Comparison of ENCODE assay signal across 18 cellular contexts in the genomic region with DNA sequence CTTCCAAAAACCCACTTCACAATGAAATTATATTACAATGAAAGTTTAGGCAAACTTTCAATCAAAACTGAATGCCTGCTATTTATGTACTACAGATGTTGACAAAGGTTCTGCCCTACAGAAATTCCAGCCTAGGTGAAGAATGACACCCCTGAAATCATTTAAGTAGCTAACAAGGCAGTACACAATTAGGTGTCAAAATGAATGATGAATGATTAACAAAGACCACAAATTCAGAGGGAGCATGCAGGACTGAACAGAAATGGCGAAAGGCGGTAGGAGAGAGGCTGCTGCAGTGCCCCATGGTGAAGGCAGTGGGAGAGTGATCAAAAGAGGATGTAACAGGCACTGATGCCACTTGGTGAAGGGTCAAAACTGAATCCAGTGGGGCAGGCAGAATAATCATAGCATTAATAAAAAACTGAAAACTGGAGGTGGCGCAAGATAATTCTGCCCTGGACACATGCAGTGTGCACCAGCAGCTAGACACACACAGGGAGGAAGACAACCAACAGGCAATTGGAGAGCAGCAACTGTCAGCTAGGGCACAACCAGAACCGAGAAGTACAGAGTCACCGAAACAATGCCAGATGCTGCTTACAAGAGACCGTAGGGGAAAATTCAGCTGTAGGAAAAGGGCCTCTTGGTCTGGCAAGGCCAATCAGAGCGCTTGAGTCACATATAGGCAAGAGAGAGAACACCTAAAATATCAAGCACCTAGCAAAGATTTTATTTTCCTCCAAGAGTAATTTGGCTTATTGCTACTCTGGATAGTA. TPM values are rescaled to one million over a fixed set of nuclear protein-coding genes. Genes with fewer than 3 reads are reported as not detected.
A peak's percentile ranks its signal among the peaks of the same experiment; 100 is the strongest.
DNase-seq lines count a peak whose midpoint lies in the region; ATAC-seq, FAIRE-seq and TF ChIP-seq lines count a peak whose summit lies in the region.
"Had no signal": no experiment of that assay in that cellular context is flagged by ENCODE, and none has a peak within 500 bp of the region (broad histone marks: within the 10 kb centered on the region; RNA-seq: fewer than 3 reads in every experiment).

No MANE protein-coding gene starts in this region.

- peak; percentile 89 for FAIRE-seq in GM12878 (lab: Jason Lieb, UNC)

- H3K27me3 Mint-ChIP-seq in activated naive CD4-positive, alpha-beta T cell treated with anti-CD3 and anti-CD28 coated beads, Interleukin-2, amount 50 U/mL, for 24 hours = no peaks in the 10 kb centered on the region
- no peaks in the 10 kb centered on the region for H3K27me3 Mint-ChIP-seq in stimulated activated naive B cell treated with anti-CD40 and anti-IgM and Interleukin-4, amounts not matched to agents 10 μg/mL and 1 μg/mL and 100 μg/mL, for 72 hours

- no peaks in the 10 kb centered on the region; the same call in 1 of the 2 replicates for H4K20me1 ChIP-seq in GM12878 (ENCODE audit: control insufficient read depth, insufficient read depth)

- RAD21 ChIA-PET in GM12878 (lab: Charles Lee; ENCODE audit: unreplicated experiment) = interaction anchor here (0.6 to 4.0 kb wide), 21 partner anchors 18 to 184 kb away, joined by 3 to 38 read pairs (median 5); no protein-coding TSS in a partner anchor

- in situ Hi-C loops in GM12878 (cut with MboI) = no loop called here

- peak overlapping the region; percentile 62 for H3K4me3 ChIP-seq in GM12878
- H3K4me3 ChIP-seq: stomach, uterus had no signal

- no peak for DNase-seq in activated naive CD4-positive, alpha-beta T cell treated with Interleukin-2 at 50 U/mL for 16 hours
- DNase-seq in MV-4-11 (lab: John Stamatoyannopoulos, UW) (peak; percentile 47), GM12878 (ENCODE audit: low read depth, low spot score) (no peak), NCI-H1436 treated with DMSO at 0.1 percent for 48 hours (lab: John Stamatoyannopoulos, UW) (no peak), NCI-H226 (no peak), foreskin keratinocyte (no peak)
- no peak for DNase-seq in stimulated activated naive B cell treated with anti-CD40 and anti-IgM and Interleukin-4, amounts not matched to agents 10 μg/mL and 1 μg/mL and 100 μg/mL, for 72 hours
- DNase-seq: activated CD4-positive, CD25-positive, alpha-beta regulatory T cell treated with anti-CD3 and anti-CD28 coated beads, Interleukin-2, amount 50 U/mL, for 72 hours; activated naive CD4-positive, alpha-beta T cell; brain microvascular endothelial cell; dermis blood vessel endothelial cell; NCI-H2029 treated with DMSO at 0.1 percent for 48 hours; NCI-H774; stomach; T-helper 2 cell; uterus had no signal

- H3K27me3 ChIP-seq in GM12878 (replicated peaks in 1 of 2; ENCODE audit: control insufficient read depth in 2 of 2, insufficient read depth in 2 of 2, low read length in 1 of 2) (no peaks in the 10 kb centered on the region), foreskin keratinocyte (no peaks in the 10 kb centered on the region)
- H3K27me3 ChIP-seq: brain microvascular endothelial cell, stomach, uterus had no signal

- H3K4me2 ChIP-seq in GM12878 (ENCODE audit: control insufficient read depth, insufficient read depth) = peak overlapping the region; percentile 93

- intact Hi-C loops in GM12878 (cut with micrococcal nuclease; ENCODE audit: unreplicated experiment) = loop anchor here (2.0 to 5.0 kb wide), 3 partner anchors 28 to 196 kb away; no protein-coding TSS in a partner anchor

- 16% methylated on average over 7 of the region's 7 CpGs for WGBS in GM12878 (ENCODE audit: insufficient coverage, insufficient replicate concordance, low lambda C conversion rate, missing lambda C conversion rate)

- no TSS peak for BruUV-seq in GM12878 (replicated peaks; lab: Mats Ljungman, UMichigan)

- TF ChIP-seq CTCF in GM12878 (IDR thresholded peaks at IDR 0.05 in 2 of 3, conservative IDR thresholded peaks at IDR 0.05 in 1 of 3; ENCODE audit: control insufficient read depth in 2 of 3, extremely low read depth in 1 of 3, insufficient read depth in 1 of 3, low read depth in 3 of 3, low read length in 3 of 3) (no peak), foreskin keratinocyte (conservative IDR thresholded peaks at IDR 0.05) (no peak)

- H3K36me3 Mint-ChIP-seq in activated naive CD4-positive, alpha-beta T cell treated with anti-CD3 and anti-CD28 coated beads, Interleukin-2, amount 50 U/mL, for 24 hours = peaks cover 5% of the 10 kb centered on the region
- peaks cover 21 to 52% of the 10 kb centered on the region in 2 donors for H3K36me3 Mint-ChIP-seq in stimulated activated naive B cell treated with anti-CD40 and anti-IgM and Interleukin-4, amounts not matched to agents 10 μg/mL and 1 μg/mL and 100 μg/mL, for 72 hours

- TF ChIP-seq RAD21 in GM12878 (IDR thresholded peaks at IDR 0.05; ENCODE audit: insufficient read depth, low read depth, low read length) = no peak

- no peak overlapping the region for H2AFZ ChIP-seq in GM12878 (ENCODE audit: control insufficient read depth, low read depth, low read length)

- H3K79me2 ChIP-seq in GM12878 (ENCODE audit: control insufficient read depth, insufficient read depth, low read length) = peaks cover 87% of the 10 kb centered on the region

- POLR2A ChIA-PET in GM12878 (lab: Charles Lee) = interaction anchor here (0.6 to 2.5 kb wide), 7 partner anchors 33 to 184 kb away, joined by 3 to 9 read pairs (median 4); no protein-coding TSS in a partner anchor

- H3K4me3 Mint-ChIP-seq in activated naive CD4-positive, alpha-beta T cell treated with anti-CD3 and anti-CD28 coated beads, Interleukin-2, amount 50 U/mL, for 24 hours = peak overlapping the region; percentile 0
- peak overlapping the region; percentile 67 to 72 for H3K4me3 Mint-ChIP-seq in stimulated activated naive B cell treated with anti-CD40 and anti-IgM and Interleukin-4, amounts not matched to agents 10 μg/mL and 1 μg/mL and 100 μg/mL, for 72 hours

- peak overlapping the region; percentile 5 for H3K27ac Mint-ChIP-seq in activated naive CD4-positive, alpha-beta T cell treated with anti-CD3 and anti-CD28 coated beads, Interleukin-2, amount 50 U/mL, for 24 hours
- peak overlapping the region; percentile 68 for H3K27ac Mint-ChIP-seq in stimulated activated naive B cell treated with anti-CD40 and anti-IgM and Interleukin-4, amounts not matched to agents 10 μg/mL and 1 μg/mL and 100 μg/mL, for 72 hours

- H3K36me3 ChIP-seq in GM12878 (ENCODE audit: control insufficient read depth in 2 of 2, insufficient read depth in 2 of 2, low read length in 1 of 2) = peaks cover 0 to 2% of the 10 kb centered on the region in 2 experiments; a peak in 1 of 4 replicates
- H3K36me3 ChIP-seq: brain microvascular endothelial cell, stomach, uterus had no signal

- H3K4me1 ChIP-seq in GM12878 (ENCODE audit: control insufficient read depth, insufficient read depth, low read length) (peaks cover 23% of the 10 kb centered on the region), foreskin keratinocyte (peaks cover 3% of the 10 kb centered on the region)

- H3K27ac ChIP-seq in GM12878 (ENCODE audit: control insufficient read depth, insufficient read depth) = peak overlapping the region; percentile 67
- H3K27ac ChIP-seq in foreskin keratinocyte = no peak overlapping the region
- H3K27ac ChIP-seq: brain microvascular endothelial cell, stomach, uterus had no signal

- H3K9me3 ChIP-seq in GM12878 (replicated peaks; ENCODE audit: control insufficient read depth, insufficient read depth, low read length) = peaks cover 19% of the 10 kb centered on the region
- H3K9me3 ChIP-seq: uterus had no signal

- CTCF ChIA-PET in GM12878 (lab: Yijun Ruan, JAX) = interaction anchor here (0.8 to 2.1 kb wide), 8 partner anchors 21 to 185 kb away, joined by 3 to 7 read pairs (median 4); no protein-coding TSS in a partner anchor

- 0 out of 2 replicates have a peak, but pooled peaks have one; percentile 19 for TF ChIP-seq POLR2A in GM12878 (IDR thresholded peaks at IDR 0.05; ENCODE audit: low read depth, low read length)

- peaks cover 77% of the 10 kb centered on the region for H3K4me1 Mint-ChIP-seq in activated naive CD4-positive, alpha-beta T cell treated with anti-CD3 and anti-CD28 coated beads, Interleukin-2, amount 50 U/mL, for 24 hours
- peaks cover 31 to 69% of the 10 kb centered on the region in 2 donors for H3K4me1 Mint-ChIP-seq in stimulated activated naive B cell treated with anti-CD40 and anti-IgM and Interleukin-4, amounts not matched to agents 10 μg/mL and 1 μg/mL and 100 μg/mL, for 72 hours

- TF ChIP-seq EP300 in GM12878 (IDR thresholded peaks at IDR 0.05; ENCODE audit: borderline replicate concordance in 1 of 2, control insufficient read depth in 1 of 2, low read depth in 2 of 2, low read length in 2 of 2) = no peak

- ATAC-seq in GM12878 (peak; percentile 34), foreskin keratinocyte (no peak)
- ATAC-seq in stimulated activated naive B cell treated with anti-CD40 and anti-IgM and Interleukin-4, amounts not matched to agents 10 μg/mL and 1 μg/mL and 100 μg/mL, for 72 hours (replicated peaks) = no peak
- ATAC-seq: HCT116 had no signal

- H3K9me3 Mint-ChIP-seq in activated naive CD4-positive, alpha-beta T cell treated with anti-CD3 and anti-CD28 coated beads, Interleukin-2, amount 50 U/mL, for 24 hours = no peaks in the 10 kb centered on the region
- H3K9me3 Mint-ChIP-seq in stimulated activated naive B cell treated with anti-CD40 and anti-IgM and Interleukin-4, amounts not matched to agents 10 μg/mL and 1 μg/mL and 100 μg/mL, for 72 hours = peaks cover 8 to 16% of the 10 kb centered on the region in 2 donors

- H3K9ac ChIP-seq in GM12878 (ENCODE audit: control insufficient read depth, insufficient read depth, low read length) = peak overlapping the region; percentile 43

- SMC1A ChIA-PET in GM12878 (lab: Charles Lee; ENCODE audit: uncharacterized antibody, unreplicated experiment) = interaction anchor here (0.8 to 4.6 kb wide), 30 partner anchors 19 to 186 kb away, joined by 3 to 28 read pairs (median 8); no protein-coding TSS in a partner anchor

RNA-seq across cellular contexts. Expression of gene TMEM131, which starts 4.5 kb away (rescaled TPM):
- 305 and 317 TPM in 2 replicates for total RNA-seq in GM12878 (2013; cell fraction: nucleolus; rRNA removed)
- total RNA-seq in GM12878 (2014; rRNA removed) = 17.0 and 17.3 TPM in 2 replicates
- 24.1 and 24.4 TPM in 2 replicates for total RNA-seq in GM12878 (2014; rRNA removed; fragmentation: Illumina TruSeq; extraction: Trizol)
- total RNA-seq in GM12878 (2021) = 46.8 and 48.2 TPM in 2 replicates
- polyA plus RNA-seq in GM12878 (2011; ENCODE audit: low read depth) = 17.6 TPM
- polyA plus RNA-seq in GM12878 (2011; rRNA removed) = 24.0 and 28.9 TPM in 2 replicates
- polyA plus RNA-seq in GM12878 (2011; cell fraction: cytosol; rRNA removed) = 15.7 and 18.7 TPM in 2 replicates
- polyA plus RNA-seq in GM12878 (2011; cell fraction: nucleus; rRNA removed) = 85.3 and 85.6 TPM in 2 replicates
- 26.0 and 29.7 TPM in 2 replicates for polyA plus RNA-seq in GM12878 (2012)
- 47.3 and 65.5 TPM in 2 replicates for polyA plus RNA-seq in GM12878 (2014; fragmentation: Illumina TruSeq; extraction: Trizol)
- 1 to 10 TPM; 6.0 to 8.1 TPM for polyA plus RNA-seq in GM12878 (2014; fragmentation: Nextera tagmentation; extraction: Ambion mirVana)
- 27.7 and 30.3 TPM in 2 replicates for polyA plus RNA-seq in GM12878 (2014; rRNA removed)
- 10 to 100 TPM in 1 of 2 experiments, 1 to 10 TPM in 1; 8.4 to 22.3 TPM for polyA plus RNA-seq in GM12878 (2016; fragmentation: Nextera tagmentation; extraction: Ambion mirVana)
- 39.7 and 51.5 TPM in 2 replicates for polyA minus RNA-seq in GM12878 (2011; rRNA and poly(A)+ RNA removed)
- polyA minus RNA-seq in GM12878 (2011; cell fraction: cytosol; rRNA and poly(A)+ RNA removed) = 13.6 and 20.6 TPM in 2 replicates
- 61.7 and 86.0 TPM in 2 replicates for polyA minus RNA-seq in GM12878 (2011; cell fraction: nucleus; rRNA and poly(A)+ RNA removed)
- total RNA-seq in foreskin keratinocyte = 33.6 and 36.6 TPM in 2 replicates
- polyA plus RNA-seq in foreskin keratinocyte = 8.4 and 10.5 TPM in 2 replicates
